ENCODE assay signal across 21 cellular contexts in the genomic region with DNA sequence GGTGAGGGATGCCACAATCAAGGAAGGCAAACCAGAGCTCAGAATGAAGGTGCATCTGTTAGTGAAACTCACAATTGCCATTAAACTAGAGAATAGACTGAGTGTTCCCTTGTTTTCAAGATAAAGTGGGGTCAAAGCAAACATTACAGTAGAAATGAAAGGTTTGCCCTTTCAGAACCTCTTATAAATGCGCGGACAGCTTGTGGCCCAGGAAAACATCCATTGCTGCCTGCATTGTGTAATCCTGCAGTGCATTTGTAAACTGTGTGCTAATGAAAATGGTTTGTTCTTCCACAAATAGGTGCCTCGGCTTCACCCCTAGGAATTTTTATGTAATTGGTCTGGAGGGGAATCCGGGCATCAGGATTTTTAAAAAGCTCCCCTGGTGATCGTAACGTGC.
"Had no signal": no experiment of that assay in that cellular context is flagged by ENCODE, and none has a peak within 500 bp of the region (broad histone marks: within the 10 kb centered on the region; RNA-seq: fewer than 3 reads in every experiment).

No MANE protein-coding gene starts in this region.

- DNase-seq: activated CD4-positive, alpha-beta T cell treated with anti-CD3 and anti-CD28 coated beads, Interleukin-2, amount 50 U/mL, for 1 hour; activated T-cell treated with anti-CD3 and anti-CD28 coated beads, Interleukin-2, amount 50 U/mL, for 1 hour; aorta; brain microvascular endothelial cell; effector memory CD4-positive, alpha-beta T cell; foreskin melanocyte; glutamatergic neuron; immature natural killer cell; kidney glomerular epithelial cell; mesenchymal stem cell; pancreas; psoas muscle; stimulated activated CD4-positive, alpha-beta T cell treated with anti-CD3 and anti-CD28 coated beads, Interleukin-12 subunit alpha, Interleukin-12 subunit beta, amount 100 ng/mL, for 4 hours; stimulated activated CD4-positive, alpha-beta T cell treated with anti-CD3 and anti-CD28 coated beads, Interleukin-4, amount 100 ng/mL, for 4 hours; stimulated activated naive CD8-positive, alpha-beta T cell treated with anti-CD3 and anti-CD28 coated beads, Interleukin-15, Interleukin-2, amounts not matched to agents 100 U/mL and 50 U/mL, for 24 hours had no signal

- H3K27ac ChIP-seq: brain microvascular endothelial cell, hepatocyte, pancreas, psoas muscle, right atrium auricular region had no signal

- H3K9me3 ChIP-seq: pancreas, psoas muscle, right atrium auricular region had no signal

- H3K27me3 ChIP-seq: brain microvascular endothelial cell, hepatocyte, pancreas, right atrium auricular region had no signal

- H3K4me1 Mint-ChIP-seq: nephron had no signal

- ATAC-seq: activated CD4-positive, CD25-positive, alpha-beta regulatory T cell treated with anti-CD3 and anti-CD28 coated beads, Interleukin-2, amount 50 U/mL, for 24 hours; activated naive CD4-positive, alpha-beta T cell treated with anti-CD3 and anti-CD28 coated beads, Interleukin-2, amount 50 U/mL, for 72 hours; esophagus mucosa; psoas muscle; stimulated activated naive CD8-positive, alpha-beta T cell treated with anti-CD3 and anti-CD28 coated beads, Interleukin-15, Interleukin-2, amounts not matched to agents 100 U/mL and 50 U/mL, for 24 hours had no signal

- H3K36me3 ChIP-seq: brain microvascular endothelial cell had no signal

- H3K9me3 Mint-ChIP-seq: activated naive CD4-positive, alpha-beta T cell treated with anti-CD3 and anti-CD28 coated beads, Interleukin-2, amount 50 U/mL, for 72 hours; immature natural killer cell; nephron had no signal

- H3K4me3 ChIP-seq: hepatocyte, pancreas, psoas muscle, right atrium auricular region had no signal

- H3K4me3 Mint-ChIP-seq: immature natural killer cell, nephron had no signal

- H3K27ac Mint-ChIP-seq: activated naive CD4-positive, alpha-beta T cell treated with anti-CD3 and anti-CD28 coated beads, Interleukin-2, amount 50 U/mL, for 72 hours; immature natural killer cell; nephron had no signal

- H3K4me1 ChIP-seq: pancreas had no signal
